Comparison of ENCODE assay signal across 2 cellular contexts in genomic region chr5:73116506-73116905, GRCh38.
TF ChIP-seq lines count a peak whose summit lies in the region.

No MANE protein-coding gene starts in this region.

TF ChIP-seq in A549, 52 proteins besides CTCF, POLR2A, EP300 and RAD21:
- TF ChIP-seq EHF (CRISPR knock-in tag; IDR thresholded peaks at IDR 0.05): no peak
- TF ChIP-seq NFE2L2 (conservative IDR thresholded peaks at IDR 0.05; ENCODE audit: low read length): no peak
- no peak for TF ChIP-seq KDM1A (IDR thresholded peaks at IDR 0.05; ENCODE audit: low read depth)
- no peak for TF ChIP-seq TFCP2L1 (CRISPR knock-in tag; IDR thresholded peaks at IDR 0.05)
- no peak for TF ChIP-seq FOSL2 (IDR thresholded peaks at IDR 0.05)
- no peak for TF ChIP-seq FOSL2 (CRISPR knock-in tag; IDR thresholded peaks at IDR 0.05)

TF ChIP-seq in IMR-90, 13 proteins besides CTCF, POLR2A, EP300 and RAD21:
- TF ChIP-seq RCOR1 (IDR thresholded peaks at IDR 0.05; ENCODE audit: insufficient replicate concordance, low read length) (no peak), NFE2L2 (IDR thresholded peaks at IDR 0.05; ENCODE audit: low read depth, low read length) (no peak), RFX5 (IDR thresholded peaks at IDR 0.05; ENCODE audit: low read depth, low read length) (no peak), SMC3 (IDR thresholded peaks at IDR 0.05; ENCODE audit: low read depth, low read length) (no peak), CEBPB (IDR thresholded peaks at IDR 0.05; ENCODE audit: low read depth, low read length) (no peak), USF2 (IDR thresholded peaks at IDR 0.05; ENCODE audit: low read depth, low read length) (no peak), FOS (IDR thresholded peaks at IDR 0.05; ENCODE audit: low read depth, low read length) (no peak), MAFK (IDR thresholded peaks at IDR 0.05; ENCODE audit: low read depth, low read length) (no peak), MXI1 (IDR thresholded peaks at IDR 0.05; ENCODE audit: borderline replicate concordance, low read depth, low read length) (no peak), CHD1 (IDR thresholded peaks at IDR 0.05; ENCODE audit: low read depth, low read length) (no peak), MAZ (IDR thresholded peaks at IDR 0.05; ENCODE audit: borderline replicate concordance, low read depth, low read length) (no peak)
- TF ChIP-seq, protein P1, sequence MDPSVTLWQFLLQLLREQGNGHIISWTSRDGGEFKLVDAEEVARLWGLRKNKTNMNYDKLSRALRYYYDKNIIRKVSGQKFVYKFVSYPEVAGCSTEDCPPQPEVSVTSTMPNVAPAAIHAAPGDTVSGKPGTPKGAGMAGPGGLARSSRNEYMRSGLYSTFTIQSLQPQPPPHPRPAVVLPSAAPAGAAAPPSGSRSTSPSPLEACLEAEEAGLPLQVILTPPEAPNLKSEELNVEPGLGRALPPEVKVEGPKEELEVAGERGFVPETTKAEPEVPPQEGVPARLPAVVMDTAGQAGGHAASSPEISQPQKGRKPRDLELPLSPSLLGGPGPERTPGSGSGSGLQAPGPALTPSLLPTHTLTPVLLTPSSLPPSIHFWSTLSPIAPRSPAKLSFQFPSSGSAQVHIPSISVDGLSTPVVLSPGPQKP (IDR thresholded peaks at IDR 0.05; ENCODE audit: borderline replicate concordance, low read depth, low read length): no peak
